ENCODE assay signal across 1 cellular context in the genomic region with DNA sequence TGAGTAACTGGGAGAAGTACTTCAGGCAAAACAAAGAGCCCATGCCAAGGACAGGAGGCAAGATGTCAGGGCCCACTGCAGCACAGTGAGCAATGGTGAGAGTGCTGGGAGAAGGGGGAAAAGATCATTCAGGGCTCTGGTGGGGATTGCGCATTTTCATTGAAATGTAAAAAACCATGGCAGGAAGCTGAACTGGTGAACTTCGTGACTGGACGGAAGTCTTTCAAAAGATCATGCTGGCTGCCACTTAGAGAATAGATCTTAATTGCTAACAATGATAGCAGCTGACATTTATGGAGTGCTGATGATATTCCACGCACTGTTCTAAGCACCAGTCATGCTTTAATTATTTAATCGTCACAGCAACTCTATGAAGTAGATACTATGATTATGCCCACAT.
TF ChIP-seq lines count a peak whose summit lies in the region.

No MANE protein-coding gene starts in this region.

TF ChIP-seq in endothelial cell of umbilical vein, 7 proteins besides CTCF, POLR2A, EP300 and RAD21 (continued from another document):
- no peak for TF ChIP-seq MYC (IDR thresholded peaks at IDR 0.05; ENCODE audit: low read depth, low read length)
TF ChIP-seq in endothelial cell of umbilical vein: peak in this region for 0.
